29 cellular contexts compared by ENCODE assay signal in genomic region chr5:37803487-37803886, GRCh38. TPM values are rescaled to one million over a fixed set of nuclear protein-coding genes. Genes with fewer than 3 reads are reported as not detected.
"Had no signal": no experiment of that assay in that cellular context is flagged by ENCODE, and none has a peak within 500 bp of the region (broad histone marks: within the 10 kb centered on the region; RNA-seq: fewer than 3 reads in every experiment).

No MANE protein-coding gene starts in this region.

- H3K36me3 ChIP-seq: ascending aorta, cardiac muscle cell had no signal

- H3K4me1 ChIP-seq: ascending aorta had no signal

- H3K4me3 ChIP-seq: ascending aorta, cardiac muscle cell had no signal

- DNase-seq: activated B cell treated with CpG ODN at 0.5 μM for 24 hours; activated CD4-positive, alpha-beta memory T cell treated with anti-CD3 and anti-CD28 coated beads, Interleukin-2, amount 10 ng/mL, durations not matched to agents 7 days and 5 days; activated CD4-positive, alpha-beta T cell treated with anti-CD3 and anti-CD28 coated beads for 36 hours; activated CD4-positive, alpha-beta T cell treated with anti-CD3 and anti-CD28 coated beads for 48 hours; activated CD4-positive, alpha-beta T cell treated with anti-CD3 and anti-CD28 coated beads, Interleukin-2, amount 10 ng/mL, durations not matched to agents 7 days and 5 days; activated CD4-positive, alpha-beta T cell treated with anti-CD3 and anti-CD28 coated beads, Interleukin-2, amount 50 U/mL, for 48 hours; activated CD4-positive, CD25-positive, alpha-beta regulatory T cell treated with anti-CD3 and anti-CD28 coated beads, Interleukin-2, amount 50 U/mL, for 72 hours; activated CD8-positive, alpha-beta memory T cell treated with anti-CD3 and anti-CD28 coated beads for 24 hours; activated CD8-positive, alpha-beta memory T cell treated with anti-CD3 and anti-CD28 coated beads, Interleukin-2, amount 10 ng/mL, durations not matched to agents 7 days and 5 days; activated CD8-positive, alpha-beta memory T cell treated with anti-CD3 and anti-CD28 coated beads, Interleukin-2, amount 50 U/mL, for 48 hours; activated CD8-positive, alpha-beta T cell treated with anti-CD3 and anti-CD28 coated beads, Interleukin-2, amount 10 ng/mL, durations not matched to agents 7 days and 5 days; activated effector memory CD4-positive, alpha-beta T cell treated with Interleukin-2 at 50 U/mL for 16 hours; activated gamma-delta T cell; activated naive CD4-positive, alpha-beta T cell treated with anti-CD3 and anti-CD28 coated beads, Interleukin-2, amount 10 ng/mL, durations not matched to agents 7 days and 5 days; activated naive CD4-positive, alpha-beta T cell treated with Interleukin-2 at 50 U/mL for 16 hours; activated naive CD8-positive, alpha-beta T cell treated with anti-CD3 and anti-CD28 coated beads, Interleukin-2, amount 10 ng/mL, durations not matched to agents 7 days and 5 days; activated naive CD8-positive, alpha-beta T cell treated with anti-CD3 and anti-CD28 coated beads, Interleukin-2, amount 50 U/mL, for 24 hours; activated T-cell treated with anti-CD3 and anti-CD28 coated beads, Interleukin-2, amount 50 U/mL, for 24 hours; activated T-cell treated with anti-CD3 and anti-CD28 coated beads, Interleukin-2, amount 50 U/mL, for 48 hours; amygdala; anterior cingulate cortex; caudate nucleus; cerebellar nuclear complex; T-helper 2 cell; T-helper 9 cell had no signal

- H3K9me3 ChIP-seq: ascending aorta had no signal

- H3K27ac ChIP-seq: ascending aorta, cardiac muscle cell, VCaP had no signal

- ATAC-seq: activated CD4-positive, alpha-beta T cell treated with anti-CD3 and anti-CD28 coated beads for 36 hours; activated CD8-positive, alpha-beta memory T cell treated with anti-CD3 and anti-CD28 coated beads, Interleukin-2, amount 10 ng/mL, durations not matched to agents 7 days and 5 days; activated CD8-positive, alpha-beta T cell treated with anti-CD3 and anti-CD28 coated beads, Interleukin-2, amount 10 ng/mL, durations not matched to agents 7 days and 5 days; activated naive CD8-positive, alpha-beta T cell treated with anti-CD3 and anti-CD28 coated beads, Interleukin-2, amount 50 U/mL, for 24 hours had no signal

- H3K27me3 ChIP-seq: ascending aorta, cardiac muscle cell had no signal

RNA-seq across cellular contexts. Expression of gene GDNF, which starts 36.4 kb away (rescaled TPM):
- total RNA-seq: activated B cell treated with CpG ODN at 0.5 μM for 24 hours; activated CD4-positive, alpha-beta memory T cell treated with anti-CD3 and anti-CD28 coated beads, Interleukin-2, amount 10 ng/mL, durations not matched to agents 7 days and 5 days; activated CD4-positive, alpha-beta T cell treated with anti-CD3 and anti-CD28 coated beads for 36 hours; activated CD4-positive, alpha-beta T cell treated with anti-CD3 and anti-CD28 coated beads, Interleukin-2, amount 10 ng/mL, durations not matched to agents 7 days and 5 days; activated CD8-positive, alpha-beta memory T cell treated with anti-CD3 and anti-CD28 coated beads, Interleukin-2, amount 10 ng/mL, durations not matched to agents 7 days and 5 days; activated CD8-positive, alpha-beta T cell treated with anti-CD3 and anti-CD28 coated beads, Interleukin-2, amount 10 ng/mL, durations not matched to agents 7 days and 5 days; activated naive CD8-positive, alpha-beta T cell treated with anti-CD3 and anti-CD28 coated beads, Interleukin-2, amount 10 ng/mL, durations not matched to agents 7 days and 5 days; activated T-helper 2 cell treated with anti-CD3 and anti-CD28 coated beads, Interferon-gamma antibody, Interleukin-2, Interleukin-4, amounts not matched to agents 10 μg/mL and 5 μg/mL and 100 μg/mL, durations not matched to agents 14 hours and 24 hours and 36 hours; ascending aorta; cardiac muscle cell had no signal
- polyA plus RNA-seq: cardiac muscle cell had no signal
